11 cellular contexts compared by ENCODE assay signal in the genomic region with DNA sequence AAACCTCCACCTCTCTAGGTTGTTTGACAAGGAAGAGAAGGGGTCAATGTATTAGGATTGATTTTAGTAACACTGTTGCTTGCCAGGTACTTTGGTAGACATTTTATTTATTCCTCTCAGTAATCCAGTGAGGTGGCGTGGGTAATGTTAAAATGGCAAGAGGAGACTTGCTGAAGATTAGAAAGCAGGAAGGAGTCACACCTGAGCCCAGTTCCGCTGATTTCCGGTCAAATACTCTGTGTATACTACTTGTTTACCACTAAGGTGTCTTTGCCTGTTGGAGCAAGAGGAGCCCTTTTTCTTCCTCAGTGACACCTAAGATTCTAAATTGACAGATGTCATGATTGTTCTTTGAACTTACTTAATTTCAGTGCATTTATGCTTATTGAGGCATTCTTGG. TPM values are rescaled to one million over a fixed set of nuclear protein-coding genes. Genes with fewer than 3 reads are reported as not detected.
DNase-seq lines count a peak whose midpoint lies in the region; ATAC-seq and TF ChIP-seq lines count a peak whose summit lies in the region.
"Had no signal": no experiment of that assay in that cellular context is flagged by ENCODE, and none has a peak within 500 bp of the region (broad histone marks: within the 10 kb centered on the region; RNA-seq: fewer than 3 reads in every experiment).

No MANE protein-coding gene starts in this region.

- peak overlapping the region; percentile 98; the same call in 1 of the 2 replicates for H3K4me3 ChIP-seq in PC-9
- H3K4me3 ChIP-seq in epithelial cell of esophagus (ENCODE audit: low read length) = peak overlapping the region; percentile 23

- CTCF ChIA-PET in PC-9 (lab: Charles Lee) = interaction anchor here (0.6 kb wide), 1 partner anchor 36 kb away, joined by 5 read pairs; no protein-coding TSS in a partner anchor

- H3K4me3 Mint-ChIP-seq in T-helper 1 cell treated with Interleukin-12 subunit alpha and Interleukin-12 subunit beta and Interleukin-4 antibody, amounts not matched to agents 30 μg/mL and 1 μg/mL, for 36 hours = no peak overlapping the region
- peak overlapping the region; percentile 35 for H3K4me3 Mint-ChIP-seq in progenitor cell of endocrine pancreas (ENCODE audit: low read depth)

- no peaks in the 10 kb centered on the region; the same call in 1 of the 2 replicates for H4K20me1 ChIP-seq in PC-9 (ENCODE audit: insufficient read depth)

- intact Hi-C loops in PC-9 (cut with micrococcal nuclease; ENCODE audit: unreplicated experiment) = loop anchor here (5.0 kb wide), 2 partner anchors 286 to 634 kb away; no protein-coding TSS in a partner anchor

- POLR2A ChIA-PET in PC-9 (lab: Charles Lee; ENCODE audit: unreplicated experiment) = no interaction called here

- H3K9me3 ChIP-seq in PC-9 (ENCODE audit: insufficient read depth, low read depth) = no peaks in the 10 kb centered on the region
- H3K9me3 ChIP-seq: heart right ventricle had no signal

- H3F3A ChIP-seq in PC-9 (ENCODE audit: insufficient read depth, low read depth) = no peaks in the 10 kb centered on the region

- BruUV-seq in PC-9 (replicated peaks; lab: Mats Ljungman, UMichigan) = no TSS peak

- no peaks in the 10 kb centered on the region for H3K27me3 Mint-ChIP-seq in T-helper 1 cell treated with Interleukin-12 subunit alpha and Interleukin-12 subunit beta and Interleukin-4 antibody, amounts not matched to agents 30 μg/mL and 1 μg/mL, for 36 hours (ENCODE audit: low read depth)
- H3K27me3 Mint-ChIP-seq in progenitor cell of endocrine pancreas = no peaks in the 10 kb centered on the region

- no peak for ATAC-seq in GM18498 (IDR thresholded peaks at IDR 0.05; ENCODE audit: unreplicated experiment)
- ATAC-seq: heart right ventricle had no signal

- H3K79me2 ChIP-seq in PC-9 (ENCODE audit: low read depth) = peaks cover 64% of the 10 kb centered on the region

- H2AFZ ChIP-seq in PC-9 = no peak overlapping the region

- no peak overlapping the region for H3K27ac ChIP-seq in PC-9

- H3K9me2 ChIP-seq in PC-9 (ENCODE audit: insufficient read depth) = no peaks in the 10 kb centered on the region

- peaks cover 30% of the 10 kb centered on the region for H3K4me1 Mint-ChIP-seq in T-helper 1 cell treated with Interleukin-12 subunit alpha and Interleukin-12 subunit beta and Interleukin-4 antibody, amounts not matched to agents 30 μg/mL and 1 μg/mL, for 36 hours (ENCODE audit: low read depth)
- peaks cover 24% of the 10 kb centered on the region for H3K4me1 Mint-ChIP-seq in progenitor cell of endocrine pancreas (ENCODE audit: low read depth)

- DNase-seq in T-helper 1 cell (no peak), PC-9 (no peak), epithelial cell of esophagus (ENCODE audit: low read depth) (peak; percentile 77), progenitor cell of endocrine pancreas (ENCODE audit: low spot score, unreplicated experiment) (no peak), GM03348 (ENCODE audit: low spot score) (no peak)
- DNase-seq in stimulated activated naive CD4-positive, alpha-beta T cell treated with Interleukin-2 at 50 U/mL for 16 hours (lab: John Stamatoyannopoulos, UW) = no peak
- DNase-seq: 8988T, heart right ventricle, NCI-H524 treated with DMSO at 0.1 percent for 48 hours had no signal

- H3K9me3 Mint-ChIP-seq in T-helper 1 cell treated with Interleukin-12 subunit alpha and Interleukin-12 subunit beta and Interleukin-4 antibody, amounts not matched to agents 30 μg/mL and 1 μg/mL, for 36 hours = no peaks in the 10 kb centered on the region
- H3K9me3 Mint-ChIP-seq in progenitor cell of endocrine pancreas (ENCODE audit: low read depth) = no peaks in the 10 kb centered on the region

- H3K27me3 ChIP-seq in PC-9 (ENCODE audit: insufficient read depth, low read depth) = no peaks in the 10 kb centered on the region
- H3K27me3 ChIP-seq: heart right ventricle had no signal

- H3K4me2 ChIP-seq in PC-9 = peak overlapping the region; percentile 95

- peaks cover 11% of the 10 kb centered on the region for H3K36me3 Mint-ChIP-seq in T-helper 1 cell treated with Interleukin-12 subunit alpha and Interleukin-12 subunit beta and Interleukin-4 antibody, amounts not matched to agents 30 μg/mL and 1 μg/mL, for 36 hours (ENCODE audit: low read depth)
- peaks cover 2% of the 10 kb centered on the region for H3K36me3 Mint-ChIP-seq in progenitor cell of endocrine pancreas (ENCODE audit: insufficient read depth)

- H3K36me3 ChIP-seq in PC-9 (ENCODE audit: low read depth) = 0 out of 2 replicates have a peak, but pooled peaks cover 15% of the 10 kb centered on the region

- peaks cover 33% of the 10 kb centered on the region for H3K4me1 ChIP-seq in PC-9 (replicated peaks; ENCODE audit: insufficient read depth)

- TF ChIP-seq CTCF in PC-9 (conservative IDR thresholded peaks at IDR 0.05) (no peak), epithelial cell of esophagus (IDR thresholded peaks at IDR 0.05; ENCODE audit: insufficient read depth, low read depth, low read length, missing control alignments) (no peak), progenitor cell of endocrine pancreas (IDR thresholded peaks at IDR 0.05; ENCODE audit: unreplicated experiment) (no peak)

- H3K27ac Mint-ChIP-seq in T-helper 1 cell treated with Interleukin-12 subunit alpha and Interleukin-12 subunit beta and Interleukin-4 antibody, amounts not matched to agents 30 μg/mL and 1 μg/mL, for 36 hours = peak overlapping the region; percentile 16
- H3K27ac Mint-ChIP-seq in progenitor cell of endocrine pancreas = peak overlapping the region; percentile 64

RNA-seq across cellular contexts. Expression of gene OXNAD1, which starts 1.7 kb away (rescaled TPM):
- total RNA-seq in PC-9 (2021) (15.7 and 18.5 TPM in 2 replicates), progenitor cell of endocrine pancreas (17.6 and 18.5 TPM in 2 replicates)

RNA-seq across cellular contexts. Expression of gene DPH3, which starts 2.0 kb away (rescaled TPM):
- total RNA-seq in PC-9 (2021) (12.1 and 16.2 TPM in 2 replicates), progenitor cell of endocrine pancreas (25.1 and 27.8 TPM in 2 replicates)
